ENCODE assay signal across 20 cellular contexts in genomic region chr18:58398648-58399398, GRCh38.
DNase-seq lines count a peak whose midpoint lies in the region; ATAC-seq, FAIRE-seq and TF ChIP-seq lines count a peak whose summit lies in the region.
"Had no signal": no experiment of that assay in that cellular context is flagged by ENCODE, and none has a peak within 500 bp of the region (broad histone marks: within the 10 kb centered on the region; RNA-seq: fewer than 3 reads in every experiment).

No MANE protein-coding gene starts in this region.

- H3K27me3 Mint-ChIP-seq in activated CD4-positive, alpha-beta T cell treated with anti-CD3 and anti-CD28 coated beads, Interleukin-2, amount 10 ng/mL, durations not matched to agents 7 days and 5 days: no peaks in the 10 kb centered on the region

- H3K4ac ChIP-seq in neuronal stem cell (ENCODE audit: low read length): no peak overlapping the region

- H3K9me3 Mint-ChIP-seq in activated CD4-positive, alpha-beta T cell treated with anti-CD3 and anti-CD28 coated beads, Interleukin-2, amount 10 ng/mL, durations not matched to agents 7 days and 5 days: no peaks in the 10 kb centered on the region
- H3K9me3 Mint-ChIP-seq: CD8-positive, alpha-beta T cell had no signal

- no peak overlapping the region for H3K27ac Mint-ChIP-seq in activated CD4-positive, alpha-beta T cell treated with anti-CD3 and anti-CD28 coated beads, Interleukin-2, amount 10 ng/mL, durations not matched to agents 7 days and 5 days
- H3K27ac Mint-ChIP-seq: CD8-positive, alpha-beta T cell had no signal

- TF ChIP-seq CTCF in D721Med (IDR thresholded peaks at IDR 0.05; ENCODE audit: insufficient read depth, missing control alignments): no peak

- no peak overlapping the region for H3K4me3 Mint-ChIP-seq in activated CD4-positive, alpha-beta T cell treated with anti-CD3 and anti-CD28 coated beads, Interleukin-2, amount 10 ng/mL, durations not matched to agents 7 days and 5 days
- H3K4me3 Mint-ChIP-seq: CD8-positive, alpha-beta T cell had no signal

- CTCF ChIA-PET in activated CD4-positive, alpha-beta T cell treated with anti-CD3 and anti-CD28 coated beads, Interleukin-2, amount 10 ng/mL, durations not matched to agents 7 days and 5 days (lab: Charles Lee): interaction anchor here (0.6 to 1.2 kb wide), 2 partner anchors 319 to 365 kb away, joined by 3 to 5 read pairs; no protein-coding TSS in a partner anchor

- peaks cover 37% of the 10 kb centered on the region for H3K4me1 Mint-ChIP-seq in activated CD4-positive, alpha-beta T cell treated with anti-CD3 and anti-CD28 coated beads, Interleukin-2, amount 10 ng/mL, durations not matched to agents 7 days and 5 days

- H3K9me3 ChIP-seq in neuronal stem cell (replicated peaks in 1 of 2; ENCODE audit: control insufficient read depth in 2 of 2, insufficient read depth in 1 of 2, low read depth in 1 of 2, low read length in 2 of 2): no peaks in the 10 kb centered on the region
- H3K9me3 ChIP-seq: A549 had no signal

- no peak overlapping the region for H3K14ac ChIP-seq in neuronal stem cell (ENCODE audit: low read length)

- H3K4me2 ChIP-seq in neuronal stem cell (ENCODE audit: insufficient read depth, low read length, poor library complexity, severe bottlenecking): no peak overlapping the region
- H3K4me2 ChIP-seq: A549 had no signal

- peak overlapping the region; percentile 25 for H3K18ac ChIP-seq in neuronal stem cell (ENCODE audit: low read length)

- no peak overlapping the region for H2BK15ac ChIP-seq in neuronal stem cell (ENCODE audit: low read length)

- no peak overlapping the region for H2AFZ ChIP-seq in neuronal stem cell (ENCODE audit: low read length)
- H2AFZ ChIP-seq: GM23248 had no signal

- no peak overlapping the region for H3K27ac ChIP-seq in neuronal stem cell (replicated peaks; ENCODE audit: low read length)
- H3K27ac ChIP-seq: GM23248 had no signal

- no peak overlapping the region for H2BK120ac ChIP-seq in neuronal stem cell (ENCODE audit: low read depth, low read length)

- H3K27me3 ChIP-seq in neuronal stem cell (ENCODE audit: control insufficient read depth in 3 of 3, insufficient read depth in 3 of 3, low read depth in 1 of 3, low read length in 3 of 3): no peaks in the 10 kb centered on the region

- no peak overlapping the region for H3K4me3 ChIP-seq in neuronal stem cell (ENCODE audit: low read length in 2 of 2)
- H3K4me3 ChIP-seq: A549, GM23248, K562 had no signal

- H3K4me1 ChIP-seq in neuronal stem cell (ENCODE audit: control insufficient read depth in 2 of 2, insufficient read depth in 1 of 2, low read depth in 1 of 2, low read length in 2 of 2): peaks cover 3 to 4% of the 10 kb centered on the region in 2 donors

- no peak for ATAC-seq in GM21528 (IDR thresholded peaks at IDR 0.05; ENCODE audit: low FRiP score, unreplicated experiment)
- ATAC-seq: CD8-positive, alpha-beta T cell had no signal

- H3K23ac ChIP-seq in neuronal stem cell (ENCODE audit: low read depth, low read length, poor library complexity): no peak overlapping the region

- no peak overlapping the region for H2BK5ac ChIP-seq in neuronal stem cell (ENCODE audit: low read length)

- peaks cover 0 to 5% of the 10 kb centered on the region in 2 donors for H3K36me3 ChIP-seq in neuronal stem cell (replicated peaks in 1 of 2; ENCODE audit: control insufficient read depth in 2 of 2, insufficient read depth in 2 of 2, low read length in 2 of 2)

- FAIRE-seq in D721Med (lab: Jason Lieb, UNC) (peak; percentile 89), RCC 7860 (lab: Jason Lieb, UNC) (no peak)
- FAIRE-seq: A549, GM12892, K562 had no signal

- H2BK12ac ChIP-seq in neuronal stem cell (ENCODE audit: low read length): no peak overlapping the region

- no peak overlapping the region for H3K9ac ChIP-seq in neuronal stem cell (ENCODE audit: low read depth, low read length, poor library complexity)
- H3K9ac ChIP-seq: GM23248 had no signal

- H3K36me3 Mint-ChIP-seq in activated CD4-positive, alpha-beta T cell treated with anti-CD3 and anti-CD28 coated beads, Interleukin-2, amount 10 ng/mL, durations not matched to agents 7 days and 5 days (ENCODE audit: low read depth): no peaks in the 10 kb centered on the region
- H3K36me3 Mint-ChIP-seq: CD8-positive, alpha-beta T cell had no signal

- H4K91ac ChIP-seq in neuronal stem cell (ENCODE audit: low read depth, low read length, poor library complexity): no peak overlapping the region

- H3K79me1 ChIP-seq in neuronal stem cell (ENCODE audit: low read depth, low read length): no peaks in the 10 kb centered on the region

- H2AK5ac ChIP-seq in neuronal stem cell (ENCODE audit: low read depth, low read length): no peak overlapping the region

- POLR2A ChIA-PET in activated CD4-positive, alpha-beta T cell treated with anti-CD3 and anti-CD28 coated beads, Interleukin-2, amount 10 ng/mL, durations not matched to agents 7 days and 5 days (lab: Charles Lee): no interaction called here

- no peak overlapping the region for H4K8ac ChIP-seq in neuronal stem cell (ENCODE audit: low read depth, low read length)

- WGBS in neuronal stem cell (ENCODE audit: extremely low coverage in 2 of 2, insufficient read length in 2 of 2, insufficient replicate concordance in 1 of 2), 2 donors: no CpG with 5 or more reads among the region's 11 CpGs

- DNase-seq in D721Med (ENCODE audit: insufficient read length, low spot score): no peak
- peak; percentile 33 for DNase-seq in RCC 7860 (ENCODE audit: low spot score)
- DNase-seq in islet precursor cell: peak; percentile 48
- no peak for DNase-seq in neuronal stem cell (ENCODE audit: low spot score)
- no peak for DNase-seq in activated CD4-positive, alpha-beta T cell treated with anti-CD3 and anti-CD28 coated beads, Interleukin-2, amount 10 ng/mL, durations not matched to agents 7 days and 5 days
- no peak for DNase-seq in DMS 273 (lab: John Stamatoyannopoulos, UW; ENCODE audit: unreplicated experiment)
- DNase-seq: Calu3; CD8-positive, alpha-beta T cell; DMS79; GM23248; NCI-H1105; NCI-H2081 treated with DMSO at 0.1 percent for 48 hours; NCI-H226; NCI-H524; NCI-H82; RPMI8226 had no signal

Comparison
In these comparisons a context has a peak if more than half of its experiments do, and no peak if none do; other contexts are left out.
1. DNase-seq: peak in RCC 7860 (single experiment) and islet precursor cell (single experiment); none in D721Med (single experiment), neuronal stem cell (single experiment), activated CD4-positive, alpha-beta T cell treated with anti-CD3 and anti-CD28 coated beads, Interleukin-2, amount 10 ng/mL, durations not matched to agents 7 days and 5 days (single experiment) and DMS 273 (single experiment).